Comparison of ENCODE assay signal across 8 cellular contexts in the genomic region with DNA sequence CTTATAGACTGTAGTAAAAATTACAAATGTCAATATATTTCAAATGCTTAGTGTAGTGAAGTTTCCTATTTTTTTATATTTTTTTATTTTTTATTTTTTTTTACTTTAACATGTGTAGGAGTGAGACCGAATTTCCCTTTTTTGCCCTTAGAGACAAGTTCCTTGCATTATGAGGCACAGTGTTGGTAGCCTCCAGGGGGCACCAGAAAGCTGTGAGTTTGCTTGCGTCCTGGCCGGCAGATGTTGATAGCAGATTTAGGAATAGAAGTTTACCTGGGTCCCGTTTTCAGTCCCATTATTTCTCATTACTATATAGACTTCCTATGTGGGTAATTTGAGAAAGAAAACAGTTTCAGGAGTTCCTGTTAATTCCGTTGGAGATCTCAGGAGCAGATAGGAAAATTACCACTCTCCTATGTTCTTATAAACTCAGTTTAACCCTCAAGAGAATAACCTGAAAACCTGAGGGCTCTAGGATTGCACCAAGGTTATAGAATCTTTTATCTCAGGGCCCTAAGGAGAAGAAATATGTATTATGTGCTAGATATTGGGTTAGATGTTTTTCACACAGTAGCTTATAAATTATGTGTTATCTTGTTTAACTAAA.
DNase-seq lines count a peak whose midpoint lies in the region; ATAC-seq, FAIRE-seq and TF ChIP-seq lines count a peak whose summit lies in the region.

No MANE protein-coding gene starts in this region.

- no peak for FAIRE-seq in D721Med (lab: Jason Lieb, UNC)

- WGBS in psoas muscle, 3 donors: 8 to 11% (median 10%) methylated on average over 5 of the region's 5 CpGs

- no peaks in the 10 kb centered on the region for H3K36me3 ChIP-seq in psoas muscle (ENCODE audit: insufficient read depth in 1 of 2, low read depth in 1 of 2)

- intact Hi-C loops in psoas muscle (cut with DNase I): loop anchor here in 1 of 2 donors (2.0 to 10.0 kb wide), 2 partner anchors 197 to 327 kb away; no protein-coding TSS in a partner anchor

- H3K9me3 ChIP-seq in psoas muscle: no peaks in the 10 kb centered on the region

- no peaks in the 10 kb centered on the region for H3K36me3 Mint-ChIP-seq in activated T-cell treated with anti-CD3 and anti-CD28 coated beads, Interleukin-2, amount 50 U/mL, for 24 hours (ENCODE audit: low read depth)

- H3K4me3 Mint-ChIP-seq in activated T-cell treated with anti-CD3 and anti-CD28 coated beads, Interleukin-2, amount 50 U/mL, for 24 hours: no peak overlapping the region

- peaks cover 3% of the 10 kb centered on the region for H3K27me3 Mint-ChIP-seq in activated T-cell treated with anti-CD3 and anti-CD28 coated beads, Interleukin-2, amount 50 U/mL, for 24 hours

- no peaks in the 10 kb centered on the region for H3K27me3 ChIP-seq in psoas muscle (ENCODE audit: insufficient read depth in 3 of 3, low read length in 2 of 3)

- H3K4me1 ChIP-seq in psoas muscle: no peaks in the 10 kb centered on the region

- H3K27ac Mint-ChIP-seq in activated T-cell treated with anti-CD3 and anti-CD28 coated beads, Interleukin-2, amount 50 U/mL, for 24 hours: no peak overlapping the region

- H3K4me3 ChIP-seq in psoas muscle: no peak overlapping the region

- H3K9me3 Mint-ChIP-seq in activated T-cell treated with anti-CD3 and anti-CD28 coated beads, Interleukin-2, amount 50 U/mL, for 24 hours: no peaks in the 10 kb centered on the region

- ATAC-seq in GM19397 (IDR thresholded peaks at IDR 0.05; ENCODE audit: unreplicated experiment) (peak; percentile 75), HG03439 (IDR thresholded peaks at IDR 0.05; ENCODE audit: unreplicated experiment) (peak; percentile 83), psoas muscle (peak; percentile 46 to 91 (median 76))

- no peak overlapping the region for H3K27ac ChIP-seq in psoas muscle

- DNase-seq in D721Med (ENCODE audit: insufficient read length, low spot score) (no peak), NCI-H748 (lab: John Stamatoyannopoulos, UW; ENCODE audit: unreplicated experiment) (peak; percentile 74), globus pallidus (ENCODE audit: low spot score) (peak; percentile 55), psoas muscle (peak; percentile 64 to 76), cerebellum (ENCODE audit: low spot score) (no peak)
- DNase-seq in activated T-cell treated with anti-CD3 and anti-CD28 coated beads, Interleukin-2, amount 50 U/mL, for 24 hours: peak; percentile 50

- H3K4me1 Mint-ChIP-seq in activated T-cell treated with anti-CD3 and anti-CD28 coated beads, Interleukin-2, amount 50 U/mL, for 24 hours (ENCODE audit: low read depth): peaks cover 1% of the 10 kb centered on the region

- TF ChIP-seq CTCF in D721Med (IDR thresholded peaks at IDR 0.05; ENCODE audit: insufficient read depth, missing control alignments) (peak; percentile 89), psoas muscle (IDR thresholded peaks at IDR 0.05) (peak; percentile 82)

Comparison
In these comparisons a context has a peak if more than half of its experiments do, and no peak if none do; other contexts are left out.
1. DNase-seq: peak in NCI-H748 (single experiment), activated T-cell treated with anti-CD3 and anti-CD28 coated beads, Interleukin-2, amount 50 U/mL, for 24 hours (single experiment), globus pallidus (single experiment) and psoas muscle (2 of 2); none in D721Med (single experiment) and cerebellum (single experiment).
2. Peak in every context shown above with its lines, with median percentiles within 50 percentile points of each other: ATAC-seq.